ENCODE assay signal across 25 cellular contexts in the genomic region with DNA sequence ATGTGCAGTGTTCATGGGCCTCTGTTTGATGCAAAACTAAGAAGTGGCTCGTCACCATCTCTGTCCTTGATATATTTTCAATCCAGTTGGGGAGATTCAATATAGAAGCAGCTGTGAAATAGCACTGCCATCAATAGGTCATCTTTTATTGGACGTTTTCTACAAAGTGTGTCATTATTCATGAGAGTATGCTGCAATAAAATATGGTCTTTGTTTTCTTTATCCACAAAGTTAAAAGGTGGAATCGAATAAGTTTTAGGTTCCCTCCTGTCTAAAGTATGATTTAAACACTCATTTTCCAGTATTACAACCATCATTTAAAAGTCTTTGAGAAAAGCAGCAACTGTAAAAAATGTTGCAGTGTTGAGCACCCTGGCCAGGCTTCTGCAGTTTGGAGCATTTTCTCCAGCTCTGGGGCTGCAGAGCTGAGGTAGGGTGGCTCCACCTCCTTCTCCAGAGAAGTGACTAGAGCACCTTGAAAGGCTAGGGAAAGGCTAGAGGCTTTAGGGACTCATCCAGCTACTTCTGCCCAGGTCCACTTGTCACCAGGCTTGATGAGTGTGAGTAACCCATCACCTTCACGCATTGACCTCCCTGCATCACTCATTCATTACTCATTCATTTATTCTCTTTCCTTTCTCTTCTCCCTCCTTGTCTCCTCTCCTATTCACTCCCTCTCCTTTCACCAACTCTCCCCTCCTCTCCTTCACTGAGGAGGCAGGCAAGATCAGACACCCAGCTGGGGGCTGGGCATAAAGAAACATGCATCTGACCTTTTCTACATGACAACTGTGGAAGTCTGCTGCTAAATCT. TPM values are rescaled to one million over a fixed set of nuclear protein-coding genes. Genes with fewer than 3 reads are reported as not detected.
DNase-seq lines count a peak whose midpoint lies in the region; ATAC-seq and TF ChIP-seq lines count a peak whose summit lies in the region.
"Had no signal": no experiment of that assay in that cellular context is flagged by ENCODE, and none has a peak within 500 bp of the region (broad histone marks: within the 10 kb centered on the region; RNA-seq: fewer than 3 reads in every experiment).

No MANE protein-coding gene starts in this region.

- no peak overlapping the region for H3K27ac Mint-ChIP-seq in activated CD8-positive, alpha-beta T cell treated with anti-CD3 and anti-CD28 coated beads for 36 hours
- H3K27ac Mint-ChIP-seq: activated T-cell treated with anti-CD3 and anti-CD28 coated beads, Interleukin-2, amount 50 U/mL, for 72 hours; T-helper 1 cell treated with Interleukin-12 subunit alpha and Interleukin-12 subunit beta and Interleukin-4 antibody, amounts not matched to agents 30 μg/mL and 1 μg/mL, for 36 hours had no signal

- H3K27ac ChIP-seq in PC-9 (0 out of 2 replicates have a peak overlapping the region, but pooled peaks have one; percentile 5), foreskin keratinocyte (no peak overlapping the region), liver (ENCODE audit: low read depth in 1 of 2, low read length in 2 of 2) (peak overlapping the region; percentile 58 to 75)
- H3K27ac ChIP-seq: C4-2B, gastrocnemius medialis, neutrophil, psoas muscle, tibial artery had no signal

- TF ChIP-seq RAD21 in liver (IDR thresholded peaks at IDR 0.05): no peak

- no peak overlapping the region for H3K9ac ChIP-seq in liver (ENCODE audit: low read depth in 1 of 2, low read length in 2 of 2)

- peaks cover 2% of the 10 kb centered on the region for H3K27me3 Mint-ChIP-seq in activated CD8-positive, alpha-beta T cell treated with anti-CD3 and anti-CD28 coated beads for 36 hours

- peaks cover 8% of the 10 kb centered on the region; the same call in 1 of the 2 replicates for H3F3A ChIP-seq in PC-9 (ENCODE audit: insufficient read depth, low read depth)

- H3K9me3 Mint-ChIP-seq in activated CD8-positive, alpha-beta T cell treated with anti-CD3 and anti-CD28 coated beads for 36 hours: no peaks in the 10 kb centered on the region
- H3K9me3 Mint-ChIP-seq: activated T-cell treated with anti-CD3 and anti-CD28 coated beads, Interleukin-2, amount 50 U/mL, for 72 hours; central memory CD8-positive, alpha-beta T cell; T-helper 1 cell treated with Interleukin-12 subunit alpha and Interleukin-12 subunit beta and Interleukin-4 antibody, amounts not matched to agents 30 μg/mL and 1 μg/mL, for 36 hours had no signal

- peak; percentile 12 for ATAC-seq in foreskin keratinocyte
- ATAC-seq in GM18909 (IDR thresholded peaks at IDR 0.05; ENCODE audit: poor library complexity, unreplicated experiment): no peak
- no peak for ATAC-seq in activated CD8-positive, alpha-beta T cell treated with anti-CD3 and anti-CD28 coated beads for 36 hours
- ATAC-seq: activated T-cell treated with anti-CD3 and anti-CD28 coated beads, Interleukin-2, amount 50 U/mL, for 72 hours; gastrocnemius medialis; left cardiac atrium; psoas muscle had no signal

- H3K27me3 ChIP-seq in PC-9 (ENCODE audit: insufficient read depth, low read depth): no peaks in the 10 kb centered on the region
- peaks cover 34% of the 10 kb centered on the region for H3K27me3 ChIP-seq in foreskin keratinocyte
- no peaks in the 10 kb centered on the region for H3K27me3 ChIP-seq in liver (ENCODE audit: control insufficient read depth in 4 of 4, insufficient read depth in 4 of 4, low read length in 3 of 4)
- H3K27me3 ChIP-seq in MG63: no peaks in the 10 kb centered on the region; the same call in 1 of the 2 replicates
- H3K27me3 ChIP-seq: sigmoid colon had no signal

- H4K20me1 ChIP-seq in PC-9 (ENCODE audit: insufficient read depth): no peaks in the 10 kb centered on the region

- intact Hi-C loops in PC-9 (cut with micrococcal nuclease; ENCODE audit: unreplicated experiment): no loop called here
- intact Hi-C loops in activated CD8-positive, alpha-beta T cell treated with anti-CD3 and anti-CD28 coated beads for 36 hours (cut with micrococcal nuclease): no loop called here

- H3K4me3 ChIP-seq in PC-9 (no peak overlapping the region), liver (ENCODE audit: low read depth in 1 of 3, low read length in 3 of 3) (no peak overlapping the region), MG63 (no peak overlapping the region)
- H3K4me3 ChIP-seq: gastrocnemius medialis, psoas muscle, sigmoid colon, tibial artery had no signal

- 0 out of 2 replicates have a peak overlapping the region, but pooled peaks have one; percentile 20 for H2AFZ ChIP-seq in PC-9

- no peak overlapping the region for H3K4me3 Mint-ChIP-seq in activated CD8-positive, alpha-beta T cell treated with anti-CD3 and anti-CD28 coated beads for 36 hours
- H3K4me3 Mint-ChIP-seq: activated T-cell treated with anti-CD3 and anti-CD28 coated beads, Interleukin-2, amount 50 U/mL, for 72 hours; central memory CD8-positive, alpha-beta T cell; T-helper 1 cell treated with Interleukin-12 subunit alpha and Interleukin-12 subunit beta and Interleukin-4 antibody, amounts not matched to agents 30 μg/mL and 1 μg/mL, for 36 hours had no signal

- no peaks in the 10 kb centered on the region for H3K36me3 Mint-ChIP-seq in activated CD8-positive, alpha-beta T cell treated with anti-CD3 and anti-CD28 coated beads for 36 hours (ENCODE audit: low read depth)

- H3K79me2 ChIP-seq in PC-9 (ENCODE audit: low read depth): no peaks in the 10 kb centered on the region

- H3K9me3 ChIP-seq in PC-9 (ENCODE audit: insufficient read depth, low read depth) (no peaks in the 10 kb centered on the region), liver (ENCODE audit: control insufficient read depth in 4 of 4, low read length in 3 of 4) (no peaks in the 10 kb centered on the region), MG63 (no peaks in the 10 kb centered on the region)
- H3K9me3 ChIP-seq: Caco-2, gastrocnemius medialis, neutrophil, psoas muscle, sigmoid colon, tibial artery had no signal

- no peaks in the 10 kb centered on the region for H3K4me1 Mint-ChIP-seq in activated CD8-positive, alpha-beta T cell treated with anti-CD3 and anti-CD28 coated beads for 36 hours (ENCODE audit: low read depth)
- H3K4me1 Mint-ChIP-seq: central memory CD8-positive, alpha-beta T cell had no signal

- WGBS in liver: 63% methylated on average over 4 of the region's 4 CpGs

- H3K9me2 ChIP-seq in PC-9 (ENCODE audit: insufficient read depth): no peaks in the 10 kb centered on the region; the same call in 1 of the 2 replicates

- H3K4me2 ChIP-seq in PC-9: peak overlapping the region; percentile 55

- BruUV-seq in PC-9 (replicated peaks; lab: Mats Ljungman, UMichigan): no TSS peak

- DNase-seq in PC-9: no peak
- no peak for DNase-seq in foreskin keratinocyte
- no peak for DNase-seq in MG63
- no peak for DNase-seq in activated CD8-positive, alpha-beta T cell treated with anti-CD3 and anti-CD28 coated beads for 36 hours
- no peak for DNase-seq in H4 (ENCODE audit: low spot score)
- DNase-seq: activated T-cell treated with anti-CD3 and anti-CD28 coated beads, Interleukin-2, amount 50 U/mL, for 72 hours; Caco-2; dermis blood vessel endothelial cell; DMS53; gastrocnemius medialis; left cardiac atrium; mesendoderm; NCI-H1048; NCI-H1694 treated with DMSO at 0.1 percent for 48 hours; NCI-H2171; psoas muscle; sigmoid colon; stimulated activated CD4-positive, alpha-beta T cell treated with anti-CD3 and anti-CD28 coated beads, Interleukin-4, amount 100 ng/mL, for 24 hours; tibial artery had no signal

- no peak for TF ChIP-seq CTCF in PC-9 (conservative IDR thresholded peaks at IDR 0.05)
- no peak for TF ChIP-seq CTCF in foreskin keratinocyte (conservative IDR thresholded peaks at IDR 0.05)
- no peak for TF ChIP-seq CTCF in liver (IDR thresholded peaks at IDR 0.05; ENCODE audit: low read depth, low read length, missing input control)
- TF ChIP-seq CTCF in activated CD8-positive, alpha-beta T cell treated with anti-CD3 and anti-CD28 coated beads for 36 hours (IDR thresholded peaks at IDR 0.05): no peak

- CTCF ChIA-PET in PC-9 (lab: Charles Lee): interaction anchor here (0.7 kb wide), 1 partner anchor 10 kb away, joined by 3 read pairs; no protein-coding TSS in a partner anchor
- CTCF ChIA-PET in activated CD8-positive, alpha-beta T cell treated with anti-CD3 and anti-CD28 coated beads for 36 hours (lab: Charles Lee): no interaction called here

- H3K4me1 ChIP-seq in PC-9 (replicated peaks; ENCODE audit: insufficient read depth): peaks cover 18% of the 10 kb centered on the region
- H3K4me1 ChIP-seq in foreskin keratinocyte: no peaks in the 10 kb centered on the region
- peaks cover 3 to 24% (median 15%) of the 10 kb centered on the region in 4 donors for H3K4me1 ChIP-seq in liver (ENCODE audit: control insufficient read depth in 4 of 4, insufficient read depth in 4 of 4, low read length in 3 of 4)
- H3K4me1 ChIP-seq: gastrocnemius medialis, psoas muscle, tibial artery had no signal

- H3K36me3 ChIP-seq in PC-9 (ENCODE audit: low read depth) (no peaks in the 10 kb centered on the region), liver (ENCODE audit: control insufficient read depth in 4 of 4, insufficient read depth in 3 of 4, low read depth in 1 of 4, low read length in 3 of 4) (no peaks in the 10 kb centered on the region), MG63 (no peaks in the 10 kb centered on the region)
- H3K36me3 ChIP-seq: gastrocnemius medialis, neutrophil, sigmoid colon, tibial artery had no signal

- POLR2A ChIA-PET in PC-9 (lab: Charles Lee; ENCODE audit: unreplicated experiment): interaction anchor here (0.5 to 0.6 kb wide), 2 partner anchors 10 to 75 kb away, joined by 3 to 4 read pairs; no protein-coding TSS in a partner anchor
- POLR2A ChIA-PET in activated CD8-positive, alpha-beta T cell treated with anti-CD3 and anti-CD28 coated beads for 36 hours (lab: Charles Lee): no interaction called here

TF ChIP-seq in liver, 16 proteins besides CTCF, POLR2A, EP300 and RAD21 (continues in another document):
- no peak for TF ChIP-seq FOXA2 (IDR thresholded peaks at IDR 0.05)
- no peak for TF ChIP-seq HNF4A (conservative IDR thresholded peaks at IDR 0.05)
- TF ChIP-seq, protein P1, sequence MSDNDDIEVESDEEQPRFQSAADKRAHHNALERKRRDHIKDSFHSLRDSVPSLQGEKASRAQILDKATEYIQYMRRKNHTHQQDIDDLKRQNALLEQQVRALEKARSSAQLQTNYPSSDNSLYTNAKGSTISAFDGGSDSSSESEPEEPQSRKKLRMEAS (IDR thresholded peaks at IDR 0.05): no peak

RNA-seq across cellular contexts. Expression of a gene that starts 56.4 kb away (rescaled TPM):
- 35.4 and 48.8 TPM in 2 replicates for total RNA-seq in PC-9 (2021)
- 13.9 and 15.2 TPM in 2 replicates for total RNA-seq in foreskin keratinocyte
- polyA plus RNA-seq in foreskin keratinocyte: 10.3 and 10.7 TPM in 2 replicates
- 10 to 100 TPM; 12.5 to 19.8 TPM for total RNA-seq in liver
- 1 to 10 TPM; 2.7 to 6.7 TPM for polyA plus RNA-seq in liver
- total RNA-seq in MG63 (2014; rRNA removed; shearing (Covaris generic); ENCODE audit: low replicate concordance): 40.5 and 41.6 TPM in 2 replicates
- total RNA-seq in activated CD8-positive, alpha-beta T cell treated with anti-CD3 and anti-CD28 coated beads for 36 hours: 1 to 10 TPM; 1.8 to 2.3 TPM
- not detected in 2 replicates for total RNA-seq in H4 (2014; rRNA removed; shearing (Covaris generic))
